ENCODE assay signal across 35 cellular contexts in genomic region chr22:31922593-31922992, GRCh38. TPM values are rescaled to one million over a fixed set of nuclear protein-coding genes. Genes with fewer than 3 reads are reported as not detected.
DNase-seq lines count a peak whose midpoint lies in the region; ATAC-seq and TF ChIP-seq lines count a peak whose summit lies in the region.
"Had no signal": no experiment of that assay in that cellular context is flagged by ENCODE, and none has a peak within 500 bp of the region (broad histone marks: within the 10 kb centered on the region; RNA-seq: fewer than 3 reads in every experiment).

No MANE protein-coding gene starts in this region.

- H3K4me1 ChIP-seq in Loucy (ENCODE audit: insufficient read depth, low read length, poor library complexity, severe bottlenecking) = peaks cover 13% of the 10 kb centered on the region
- H3K4me1 ChIP-seq in neural progenitor cell = peaks cover 10% of the 10 kb centered on the region
- no peaks in the 10 kb centered on the region for H3K4me1 ChIP-seq in trophoblast cell (ENCODE audit: control insufficient read depth in 1 of 2, insufficient read depth in 2 of 2, low read length in 2 of 2)
- H3K4me1 ChIP-seq: body of pancreas, pancreas, tibial artery had no signal

- H3K9ac ChIP-seq in Loucy (ENCODE audit: low read depth, low read length, poor library complexity, severe bottlenecking) (no peak overlapping the region), neural progenitor cell (no peak overlapping the region), trophoblast cell (ENCODE audit: low read length) (no peak overlapping the region)

- H4K20me1 ChIP-seq in Loucy (ENCODE audit: insufficient read depth, low read length, poor library complexity, severe bottlenecking) (no peaks in the 10 kb centered on the region), neural progenitor cell (ENCODE audit: low read depth) (no peaks in the 10 kb centered on the region)

- intact Hi-C loops in sciatic nerve (cut with DNase I) = no loop called here

- no peaks in the 10 kb centered on the region for H3K9me2 ChIP-seq in Loucy (replicated peaks; ENCODE audit: low read depth, low read length)

- H4K91ac ChIP-seq in trophoblast cell (ENCODE audit: low read depth, low read length) = no peak overlapping the region

- no peak overlapping the region for H3K18ac ChIP-seq in trophoblast cell (ENCODE audit: low read length)

- no peak overlapping the region for H3K14ac ChIP-seq in trophoblast cell (ENCODE audit: low read length)

- no peak overlapping the region for H2BK5ac ChIP-seq in trophoblast cell (ENCODE audit: low read depth, low read length, poor library complexity)

- H3K4ac ChIP-seq in trophoblast cell (ENCODE audit: low read depth, low read length) = no peak overlapping the region

- peak overlapping the region; percentile 8 for H3K27ac Mint-ChIP-seq in neural progenitor cell
- H3K27ac Mint-ChIP-seq: activated CD4-positive, alpha-beta memory T cell treated with anti-CD3 and anti-CD28 coated beads for 36 hours; activated naive CD4-positive, alpha-beta T cell treated with anti-CD3 and anti-CD28 coated beads for 36 hours; activated T-helper 1 cell treated with anti-CD3 and anti-CD28 coated beads, Interleukin-12 subunit alpha, Interleukin-12 subunit beta, Interleukin-2, Interleukin-4 antibody, amounts not matched to agents 30 ng/mL and 10 ng/mL and 1 ng/mL, durations not matched to agents 14 hours and 24 hours and 36 hours; B cell; natural killer cell treated with Interleukin-12 subunit alpha and Interleukin-12 subunit beta and Interleukin-15 and Interleukin-18, amount 100 ng/mL, for 72 hours; T-helper 1 cell treated with Interleukin-12 subunit alpha and Interleukin-12 subunit beta and Interleukin-4 antibody, amounts not matched to agents 30 μg/mL and 1 μg/mL, for 36 hours had no signal

- TF ChIP-seq CTCF in Loucy (conservative IDR thresholded peaks at IDR 0.05; ENCODE audit: low read length) (no peak), neural progenitor cell (IDR thresholded peaks at IDR 0.05) (no peak)

- H3K36me3 ChIP-seq in Loucy (ENCODE audit: insufficient read depth, low read length) = no peaks in the 10 kb centered on the region
- no peaks in the 10 kb centered on the region for H3K36me3 ChIP-seq in neural progenitor cell
- no peaks in the 10 kb centered on the region for H3K36me3 ChIP-seq in trophoblast cell (ENCODE audit: control insufficient read depth in 1 of 2, insufficient read depth in 2 of 2, low read length in 2 of 2)
- H3K36me3 ChIP-seq: pancreas, stomach, tibial artery had no signal

- H3K4me3 Mint-ChIP-seq in neural progenitor cell = no peak overlapping the region
- H3K4me3 Mint-ChIP-seq: activated CD4-positive, alpha-beta memory T cell treated with anti-CD3 and anti-CD28 coated beads for 36 hours; activated naive CD4-positive, alpha-beta T cell treated with anti-CD3 and anti-CD28 coated beads for 36 hours; activated T-helper 1 cell treated with anti-CD3 and anti-CD28 coated beads, Interleukin-12 subunit alpha, Interleukin-12 subunit beta, Interleukin-2, Interleukin-4 antibody, amounts not matched to agents 30 ng/mL and 10 ng/mL and 1 ng/mL, durations not matched to agents 14 hours and 24 hours and 36 hours; B cell; natural killer cell treated with Interleukin-12 subunit alpha and Interleukin-12 subunit beta and Interleukin-15 and Interleukin-18, amount 100 ng/mL, for 72 hours; T-helper 1 cell treated with Interleukin-12 subunit alpha and Interleukin-12 subunit beta and Interleukin-4 antibody, amounts not matched to agents 30 μg/mL and 1 μg/mL, for 36 hours had no signal

- DNase-seq in CD1c-positive myeloid dendritic cell (ENCODE audit: extremely low spot score) = peak; percentile 64
- no peak for DNase-seq in caudate nucleus (lab: John Stamatoyannopoulos, UW)
- no peak for DNase-seq in neural progenitor cell (ENCODE audit: low spot score)
- no peak for DNase-seq in trophoblast cell
- no peak for DNase-seq in stimulated activated naive CD4-positive, alpha-beta T cell treated with Interleukin-2 at 50 U/mL for 16 hours (lab: John Stamatoyannopoulos, UW)
- no peak for DNase-seq in sciatic nerve (ENCODE audit: low spot score)
- DNase-seq: ACHN; activated CD4-positive, alpha-beta memory T cell treated with anti-CD3 and anti-CD28 coated beads for 36 hours; activated naive CD4-positive, alpha-beta T cell treated with anti-CD3 and anti-CD28 coated beads for 36 hours; COR-L47; DMS53; effector CD4-positive, alpha-beta T cell; H7; IMR-90; kidney glomerular epithelial cell; NCI-H1092; NCI-H1694; NCI-H2171 treated with DMSO at 0.1 percent for 48 hours; NCI-H510A treated with DMSO at 0.1 percent for 48 hours; PC-9; stimulated activated CD4-positive, alpha-beta T cell treated with anti-CD3 and anti-CD28 coated beads, Interleukin-1b, Interleukin-23, amount 100 ng/mL, for 48 hours; stomach had no signal

- H2AFZ ChIP-seq in Loucy (ENCODE audit: low read length) = no peak overlapping the region
- no peak overlapping the region for H2AFZ ChIP-seq in neural progenitor cell (replicated peaks)
- H2AFZ ChIP-seq in trophoblast cell (ENCODE audit: insufficient read depth, low read length, poor library complexity) = no peak overlapping the region
- H2AFZ ChIP-seq: hepatocyte, PC-9 had no signal

- no peaks in the 10 kb centered on the region for H3K36me3 Mint-ChIP-seq in neural progenitor cell
- H3K36me3 Mint-ChIP-seq: activated CD4-positive, alpha-beta memory T cell treated with anti-CD3 and anti-CD28 coated beads for 36 hours; natural killer cell treated with Interleukin-12 subunit alpha and Interleukin-12 subunit beta and Interleukin-15 and Interleukin-18, amount 100 ng/mL, for 72 hours had no signal

- no peaks in the 10 kb centered on the region for H3K9me3 Mint-ChIP-seq in neural progenitor cell
- H3K9me3 Mint-ChIP-seq: activated CD4-positive, alpha-beta memory T cell treated with anti-CD3 and anti-CD28 coated beads for 36 hours; activated naive CD4-positive, alpha-beta T cell treated with anti-CD3 and anti-CD28 coated beads for 36 hours; activated T-helper 1 cell treated with anti-CD3 and anti-CD28 coated beads, Interleukin-12 subunit alpha, Interleukin-12 subunit beta, Interleukin-2, Interleukin-4 antibody, amounts not matched to agents 30 ng/mL and 10 ng/mL and 1 ng/mL, durations not matched to agents 14 hours and 24 hours and 36 hours; natural killer cell treated with Interleukin-12 subunit alpha and Interleukin-12 subunit beta and Interleukin-15 and Interleukin-18, amount 100 ng/mL, for 72 hours; T-helper 1 cell treated with Interleukin-12 subunit alpha and Interleukin-12 subunit beta and Interleukin-4 antibody, amounts not matched to agents 30 μg/mL and 1 μg/mL, for 36 hours had no signal

- H3K9me3 ChIP-seq in Loucy (ENCODE audit: insufficient read depth, low read depth, low read length) (no peaks in the 10 kb centered on the region), neural progenitor cell (ENCODE audit: low read depth) (no peaks in the 10 kb centered on the region), trophoblast cell (ENCODE audit: insufficient read depth, low read depth, low read length) (no peaks in the 10 kb centered on the region)
- H3K9me3 ChIP-seq: body of pancreas, pancreas, stomach, tibial artery had no signal

- H3K4me2 ChIP-seq in Loucy (ENCODE audit: low read depth, low read length, poor library complexity, severe bottlenecking) (peak overlapping the region; percentile 18), neural progenitor cell (no peak overlapping the region), trophoblast cell (ENCODE audit: low read length) (no peak overlapping the region)
- H3K4me2 ChIP-seq: hepatocyte, PC-9, smooth muscle cell had no signal

- no peak overlapping the region for H2AK5ac ChIP-seq in trophoblast cell (ENCODE audit: low read length)

- no CpG with 5 or more reads among the region's 7 CpGs for WGBS in trophoblast cell (ENCODE audit: extremely low coverage, insufficient coverage, insufficient read length)

- H2BK12ac ChIP-seq in trophoblast cell (ENCODE audit: low read length) = no peak overlapping the region

- no peak overlapping the region for H2BK120ac ChIP-seq in trophoblast cell (ENCODE audit: insufficient read depth, low read length, poor library complexity)

- H3F3A ChIP-seq in Loucy (ENCODE audit: low read depth) (no peaks in the 10 kb centered on the region), neural progenitor cell (ENCODE audit: low read depth) (no peaks in the 10 kb centered on the region)

- H3K4me1 Mint-ChIP-seq in neural progenitor cell = peaks cover 25% of the 10 kb centered on the region

- H3K79me2 ChIP-seq in Loucy (ENCODE audit: insufficient read depth, low read length) (no peaks in the 10 kb centered on the region), neural progenitor cell (ENCODE audit: low read depth) (no peaks in the 10 kb centered on the region), trophoblast cell (ENCODE audit: control insufficient read depth, insufficient read depth, low read length, poor library complexity) (no peaks in the 10 kb centered on the region)
- H3K79me2 ChIP-seq: hepatocyte had no signal

- ATAC-seq in HG03097 (IDR thresholded peaks at IDR 0.05; ENCODE audit: low FRiP score, unreplicated experiment) (no peak), sciatic nerve (no peak)
- ATAC-seq: body of pancreas; natural killer cell treated with Interleukin-12 subunit alpha and Interleukin-12 subunit beta and Interleukin-15 and Interleukin-18, amount 100 ng/mL, for 72 hours had no signal

- H3K27me3 ChIP-seq in Loucy (ENCODE audit: insufficient read depth, low read length, poor library complexity, severe bottlenecking) (no peaks in the 10 kb centered on the region), neural progenitor cell (no peaks in the 10 kb centered on the region), trophoblast cell (ENCODE audit: insufficient read depth, low read length) (no peaks in the 10 kb centered on the region)
- H3K27me3 ChIP-seq: body of pancreas, hepatocyte, pancreas, stomach had no signal

- H3K27ac ChIP-seq in caudate nucleus (ENCODE audit: low read depth, low read length) (peak overlapping the region; percentile 17), neural progenitor cell (no peak overlapping the region), trophoblast cell (ENCODE audit: low read depth, low read length) (no peak overlapping the region)
- H3K27ac ChIP-seq: epithelial cell of prostate, hepatocyte, PC-9, SK-N-MC, tibial artery had no signal

- no peak overlapping the region for H3K23ac ChIP-seq in trophoblast cell (ENCODE audit: low read length)

- H4K12ac ChIP-seq in trophoblast cell (ENCODE audit: low read depth, low read length) = no peak overlapping the region

- H3K79me1 ChIP-seq in trophoblast cell (ENCODE audit: low read length) = no peaks in the 10 kb centered on the region

- no peak overlapping the region for H4K8ac ChIP-seq in trophoblast cell (ENCODE audit: low read depth, low read length)

- no peak overlapping the region for H3K4me3 ChIP-seq in Loucy (ENCODE audit: low read length, poor library complexity, severe bottlenecking)
- H3K4me3 ChIP-seq in neural progenitor cell = no peak overlapping the region
- H3K4me3 ChIP-seq in trophoblast cell (ENCODE audit: low read depth, low read length) = no peak overlapping the region
- H3K4me3 ChIP-seq: body of pancreas, hepatocyte, pancreas, PC-9, SK-N-MC, smooth muscle cell, stomach, tibial artery had no signal

- no peaks in the 10 kb centered on the region for H3K27me3 Mint-ChIP-seq in neural progenitor cell (ENCODE audit: insufficient read depth, low read depth)

RNA-seq across cellular contexts. Expression of gene YWHAH, which starts 21.7 kb away (rescaled TPM):
- total RNA-seq in neural progenitor cell (ENCODE audit: low replicate concordance) (154 and 158 TPM in 2 replicates), sciatic nerve (150 TPM)
- 139 TPM in 2 replicates for polyA plus RNA-seq in trophoblast cell (2013)
